In genomic region chr11:75328426-75329277, GRCh38 we compare ENCODE assay signal across 9 cellular contexts. TPM values are rescaled to one million over a fixed set of nuclear protein-coding genes. Genes with fewer than 3 reads are reported as not detected.
DNase-seq lines count a peak whose midpoint lies in the region; ATAC-seq, FAIRE-seq and TF ChIP-seq lines count a peak whose summit lies in the region.
"Had no signal": no experiment of that assay in that cellular context is flagged by ENCODE, and none has a peak within 500 bp of the region (broad histone marks: within the 10 kb centered on the region; RNA-seq: fewer than 3 reads in every experiment).

No MANE protein-coding gene starts in this region.

- no peak for TF ChIP-seq POLR2A in A549 (IDR thresholded peaks at IDR 0.05; ENCODE audit: low read length)

- H3K27me3 ChIP-seq in SK-N-SH (ENCODE audit: insufficient read depth) (no peaks in the 10 kb centered on the region), ascending aorta (no peaks in the 10 kb centered on the region), right cardiac atrium (ENCODE audit: control insufficient read depth, insufficient read depth) (no peaks in the 10 kb centered on the region)

- H3K36me3 ChIP-seq in SK-N-SH (replicated peaks in 1 of 2; ENCODE audit: control insufficient read depth in 1 of 2, insufficient read depth in 2 of 2, low read length in 1 of 2) (no peaks in the 10 kb centered on the region), ascending aorta (no peaks in the 10 kb centered on the region)

- H3K4me2 ChIP-seq in A549 (peak overlapping the region; percentile 34), SK-N-SH (no peak overlapping the region)

- TF ChIP-seq EP300 in A549 (IDR thresholded peaks at IDR 0.05) (no peak), SK-N-SH (IDR thresholded peaks at IDR 0.05; ENCODE audit: borderline replicate concordance in 1 of 2, low read depth in 1 of 2, low read length in 1 of 2) (peak in 1 of 2 experiments; percentile 27; a peak in 2 of 4 replicates)

- TF ChIP-seq CTCF in A549 (IDR thresholded peaks at IDR 0.05) (peak; percentile 85), GM12875 (IDR thresholded peaks at IDR 0.05; ENCODE audit: borderline replicate concordance, insufficient read depth, low read depth, low read length) (peak; percentile 51; the same call in 1 of the 2 replicates), SK-N-SH (IDR thresholded peaks at IDR 0.05) (peak; percentile 73), ascending aorta (IDR thresholded peaks at IDR 0.05) (peak in 2 of 3 experiments; percentile 56 to 57)

- no peaks in the 10 kb centered on the region for H3K9me2 ChIP-seq in SK-N-SH

- H3K27ac ChIP-seq in A549: peak overlapping the region; percentile 17 to 57; a peak in 5 of 6 replicates
- peak overlapping the region in 1 of 2 experiments; percentile 58; a peak in 2 of 4 replicates for H3K27ac ChIP-seq in SK-N-SH (ENCODE audit: low read depth in 2 of 2, low read length in 1 of 2)
- H3K27ac ChIP-seq in ascending aorta: no peak overlapping the region
- no peak overlapping the region for H3K27ac ChIP-seq in right cardiac atrium (ENCODE audit: low read length)

- WGBS in A549 (ENCODE audit: missing lambda C conversion rate): 21% methylated on average over 9 of the region's 9 CpGs
- 37% methylated on average over 7 of the region's 9 CpGs for WGBS in SK-N-SH (ENCODE audit: low lambda C conversion rate)
- 29% methylated on average over 9 of the region's 9 CpGs for WGBS in right cardiac atrium

- no peaks in the 10 kb centered on the region for H3F3A ChIP-seq in SK-N-SH (replicated peaks; ENCODE audit: insufficient read depth)

- FAIRE-seq in A549 (lab: Jason Lieb, UNC): no peak
- FAIRE-seq: GM18507 had no signal

- peak; percentile 85 to 86 for DNase-seq in A549 (ENCODE audit: low read depth in 1 of 2, low spot score in 1 of 2)
- peak; percentile 60 for DNase-seq in MV-4-11 (lab: John Stamatoyannopoulos, UW)
- peak; percentile 87 for DNase-seq in SK-N-SH
- peak in 1 of 2 donors; percentile 78 for DNase-seq in ascending aorta (ENCODE audit: low spot score in 2 of 2)
- peak; percentile 69 to 89 (median 81) for DNase-seq in right cardiac atrium
- peak; percentile 83 for DNase-seq in putamen (ENCODE audit: low spot score)

- TF ChIP-seq RAD21 in A549 (conservative IDR thresholded peaks at IDR 0.05 in 1 of 2, IDR thresholded peaks at IDR 0.05 in 1 of 2): peak; percentile 96 to 98
- TF ChIP-seq RAD21 in SK-N-SH (IDR thresholded peaks at IDR 0.05; ENCODE audit: low read length): peak; percentile 81

- no peaks in the 10 kb centered on the region for H3K79me2 ChIP-seq in SK-N-SH (ENCODE audit: insufficient read depth)

- no peak overlapping the region for H3K4me3 ChIP-seq in A549
- H3K4me3 ChIP-seq in GM12875 (ENCODE audit: low read depth, low read length): no peak overlapping the region
- H3K4me3 ChIP-seq in SK-N-SH (ENCODE audit: low read depth in 2 of 2, low read length in 1 of 2): no peak overlapping the region
- no peak overlapping the region for H3K4me3 ChIP-seq in ascending aorta
- no peak overlapping the region for H3K4me3 ChIP-seq in right cardiac atrium (ENCODE audit: low read length)

- no peaks in the 10 kb centered on the region for H4K20me1 ChIP-seq in SK-N-SH (ENCODE audit: insufficient read depth)

- intact Hi-C loops in ascending aorta (cut with DNase I) (loop anchor here (1.0 kb wide), 1 partner anchor 56 kb away; no protein-coding TSS in a partner anchor), right cardiac atrium (cut with DNase I) (loop anchor here in 3 of 4 donors (2.0 to 5.0 kb wide), 2 partner anchors 54 kb away; no protein-coding TSS in a partner anchor)

- CTCF ChIA-PET in A549 (lab: Yijun Ruan, JAX) (interaction anchor here (0.6 to 10.9 kb wide), 17 partner anchors 8 to 60 kb away, joined by 3 to 147 read pairs (median 6); no protein-coding TSS in a partner anchor), SK-N-SH (lab: Yijun Ruan, JAX) (interaction anchor here (0.6 to 5.6 kb wide), 11 partner anchors 9 to 206 kb away, joined by 3 to 31 read pairs (median 4); no protein-coding TSS in a partner anchor)

- no peaks in the 10 kb centered on the region for H3K9me3 ChIP-seq in A549
- no peaks in the 10 kb centered on the region for H3K9me3 ChIP-seq in SK-N-SH
- H3K9me3 ChIP-seq in ascending aorta: no peaks in the 10 kb centered on the region
- no peaks in the 10 kb centered on the region for H3K9me3 ChIP-seq in right cardiac atrium (ENCODE audit: control insufficient read depth, low read length)

- H2AFZ ChIP-seq in SK-N-SH (ENCODE audit: low read depth): no peak overlapping the region

- H3K4me1 ChIP-seq in A549 (peaks cover 62% of the 10 kb centered on the region), SK-N-SH (ENCODE audit: control insufficient read depth in 1 of 2, insufficient read depth in 2 of 2, low read depth in 1 of 2, low read length in 1 of 2) (peaks cover 11 to 23% of the 10 kb centered on the region in 2 experiments; a peak in 3 of 4 replicates), ascending aorta (peaks cover 0 to 4% of the 10 kb centered on the region in 2 donors), right cardiac atrium (ENCODE audit: control insufficient read depth, insufficient read depth, low read length) (peaks cover 2% of the 10 kb centered on the region)

- ATAC-seq in A549 (peak; percentile 94 to 95), right cardiac atrium (peak; percentile 82 to 85), HG03139 (IDR thresholded peaks at IDR 0.05; ENCODE audit: unreplicated experiment) (no peak)

- no peak overlapping the region for H3K9ac ChIP-seq in SK-N-SH

- POLR2A ChIA-PET in A549 (lab: Yijun Ruan, JAX): no interaction called here
- POLR2A ChIA-PET in SK-N-SH (lab: Yijun Ruan, JAX): no interaction called here

TF ChIP-seq in A549, 52 proteins besides CTCF, POLR2A, EP300 and RAD21:
- TF ChIP-seq HDAC2 (IDR thresholded peaks at IDR 0.05) (peak; percentile 73; the same call in 1 of the 2 replicates), KDM1A (IDR thresholded peaks at IDR 0.05; ENCODE audit: low read depth) (peak; percentile 61; the same call in 1 of the 2 replicates), ZC3H11A (IDR thresholded peaks at IDR 0.05) (no peak), CEBPB (IDR thresholded peaks at IDR 0.05) (peak in 1 of 2 experiments; percentile 23; a peak in 1 of 4 replicates), JUN (IDR thresholded peaks at IDR 0.05) (0 out of 5 replicates have a peak, but pooled peaks of 1 of the 2 experiments have one; percentile 18), POLR2AphosphoS2 (conservative IDR thresholded peaks at IDR 0.05; ENCODE audit: low read length) (no peak), BHLHE40 (IDR thresholded peaks at IDR 0.05; ENCODE audit: low read depth, low read length) (no peak), SMC3 (IDR thresholded peaks at IDR 0.05) (peak; percentile 97), GATA3 (IDR thresholded peaks at IDR 0.05; ENCODE audit: borderline replicate concordance) (no peak)

TF ChIP-seq in SK-N-SH, 30 proteins besides CTCF, POLR2A, EP300 and RAD21 (continues in another document):
- TF ChIP-seq FOSL2 (IDR thresholded peaks at IDR 0.05; ENCODE audit: borderline replicate concordance, low read depth) (no peak), TAF1 (IDR thresholded peaks at IDR 0.05; ENCODE audit: borderline replicate concordance, low read depth, low read length) (no peak), POLR2AphosphoS5 (IDR thresholded peaks at IDR 0.05; ENCODE audit: low read depth, low read length) (peak; percentile 44; the same call in 1 of the 2 replicates), ELF1 (IDR thresholded peaks at IDR 0.05) (no peak), SMC3 (IDR thresholded peaks at IDR 0.05; ENCODE audit: low read depth, low read length) (peak; percentile 87), CHD2 (IDR thresholded peaks at IDR 0.05; ENCODE audit: low read length, partially characterized antibody) (peak; percentile 69), GATA2 (CRISPR knock-in tag; IDR thresholded peaks at IDR 0.05) (no peak), PBX3 (IDR thresholded peaks at IDR 0.05) (peak; percentile 35; the same call in 1 of the 2 replicates), FOXM1 (IDR thresholded peaks at IDR 0.05; ENCODE audit: low read depth) (no peak), SIN3A (IDR thresholded peaks at IDR 0.05; ENCODE audit: borderline replicate concordance, low read depth, low read length) (no peak), NRF1 (IDR thresholded peaks at IDR 0.05; ENCODE audit: low read depth, low read length) (0 out of 2 replicates have a peak, but pooled peaks have one; percentile 7), YY1 (IDR thresholded peaks at IDR 0.05; ENCODE audit: low read depth) (no peak), MEF2A (IDR thresholded peaks at IDR 0.05; ENCODE audit: borderline replicate concordance, low read depth) (no peak), USF1 (IDR thresholded peaks at IDR 0.05; ENCODE audit: borderline replicate concordance, low read depth) (no peak), RCOR1 (IDR thresholded peaks at IDR 0.05; ENCODE audit: low read length) (peak; percentile 61)

RNA-seq across cellular contexts. Expression of gene ARRB1, which starts 22.8 kb away (rescaled TPM):
- polyA plus RNA-seq in A549 (2011; rRNA removed) (14.3 and 18.1 TPM in 2 replicates), A549 (2017; fragmentation: RNase III; extraction: RNeasy Plus Mini Kit Qiagen cat#74134 plus additional on column Dnase treatment) (4.9 to 8.4 TPM (median 6.8 TPM) in 3 replicates), SK-N-SH (2012; rRNA removed) (6.7 and 7.0 TPM in 2 replicates), right cardiac atrium (12.1 TPM)
- 4.8 TPM in 2 replicates for polyA plus RNA-seq in A549 (2012; cell fraction: cytosol; rRNA removed)
- polyA plus RNA-seq in A549 (2012; cell fraction: nucleus; rRNA removed): 3.8 and 5.0 TPM in 2 replicates
- polyA minus RNA-seq in A549 (2011; rRNA and poly(A)+ RNA removed): 54.8 and 57.9 TPM in 2 replicates
- polyA plus RNA-seq in SK-N-SH (2012; cell fraction: cytosol; rRNA removed): 4.4 and 6.0 TPM in 2 replicates
- 4.8 and 6.6 TPM in 2 replicates for polyA plus RNA-seq in SK-N-SH (2012; cell fraction: nucleus; rRNA removed)
- total RNA-seq in ascending aorta (78.2 TPM), right cardiac atrium (10 to 100 TPM; 24.8 to 32.5 (median 27.4) TPM)

Comparison
In these comparisons a context has a peak if more than half of its experiments do, and no peak if none do; other contexts are left out.
1. H3K27ac ChIP-seq: peak in A549 (2 of 2); none in ascending aorta (0 of 2) and right cardiac atrium (single experiment).
2. Of the 12 proteins assayed by ChIP-seq in both A549 and SK-N-SH: peak only in A549: none; only in SK-N-SH: CHD2, PBX3 and RCOR1; in both: CTCF, RAD21 and SMC3; in neither: 5; mixed calls (peak in some experiments, not most) for 1.
3. Peak in every context shown above with its lines, with median percentiles within 50 percentile points of each other: CTCF ChIP-seq.